19 cellular contexts compared by ENCODE assay signal in genomic region chr1:21237386-21238088, GRCh38. TPM values are rescaled to one million over a fixed set of nuclear protein-coding genes. Genes with fewer than 3 reads are reported as not detected.
DNase-seq lines count a peak whose midpoint lies in the region; ATAC-seq and TF ChIP-seq lines count a peak whose summit lies in the region.
"Had no signal": no experiment of that assay in that cellular context is flagged by ENCODE, and none has a peak within 500 bp of the region (broad histone marks: within the 10 kb centered on the region; RNA-seq: fewer than 3 reads in every experiment).

No MANE protein-coding gene starts in this region.

- H3K9me2 ChIP-seq in PC-9 (ENCODE audit: insufficient read depth), result no peaks in the 10 kb centered on the region

- H3K4me2 ChIP-seq in PC-9, result no peak overlapping the region

- H4K20me1 ChIP-seq in PC-9 (ENCODE audit: insufficient read depth), result no peaks in the 10 kb centered on the region

- H3K9me3 Mint-ChIP-seq in memory B cell, result no peaks in the 10 kb centered on the region
- H3K9me3 Mint-ChIP-seq: IgD-negative memory B cell had no signal

- H3K4me1 ChIP-seq in PC-9 (replicated peaks; ENCODE audit: insufficient read depth) (peaks cover 15% of the 10 kb centered on the region), testis (no peaks in the 10 kb centered on the region)
- H3K4me1 ChIP-seq: parathyroid adenoma had no signal

- POLR2A ChIA-PET in PC-9 (lab: Charles Lee; ENCODE audit: unreplicated experiment), result no interaction called here

- H3K36me3 Mint-ChIP-seq in memory B cell, result peaks cover 17% of the 10 kb centered on the region

- no peaks in the 10 kb centered on the region for H3K4me1 Mint-ChIP-seq in memory B cell
- H3K4me1 Mint-ChIP-seq: IgD-negative memory B cell had no signal

- no TSS peak for BruUV-seq in PC-9 (replicated peaks; lab: Mats Ljungman, UMichigan)

- DNase-seq in PC-9 (no peak), coronary artery (ENCODE audit: low spot score) (no peak), memory B cell (ENCODE audit: low spot score in 2 of 2) (no peak), testis (peak; percentile 80), GF-D8 (lab: John Stamatoyannopoulos, UW) (no peak)
- DNase-seq in stimulated activated CD4-positive, alpha-beta T cell treated with anti-CD3 and anti-CD28 coated beads, Interleukin-4, amount 100 ng/mL, for 24 hours, result no peak
- DNase-seq: activated CD4-positive, alpha-beta T cell treated with anti-CD3 and anti-CD28 coated beads for 4 hours; caudate nucleus; DND-41; foreskin melanocyte; NCI-H1436 treated with DMSO at 0.1 percent for 48 hours; NCI-H69; SHP77 treated with DMSO at 0.1 percent for 48 hours; stimulated activated naive CD8-positive, alpha-beta T cell treated with anti-CD3 and anti-CD28 coated beads, Interleukin-15, Interleukin-2, amounts not matched to agents 100 U/mL and 50 U/mL, for 24 hours; T-helper 1 cell had no signal

- H3K27ac Mint-ChIP-seq in memory B cell, result peak overlapping the region; percentile 21

- no peaks in the 10 kb centered on the region for H3K27me3 ChIP-seq in PC-9 (ENCODE audit: insufficient read depth, low read depth)
- H3K27me3 ChIP-seq in testis, result no peaks in the 10 kb centered on the region
- H3K27me3 ChIP-seq: tibial nerve had no signal

- CTCF ChIA-PET in PC-9 (lab: Charles Lee), result no interaction called here

- H3K79me2 ChIP-seq in PC-9 (ENCODE audit: low read depth), result no peaks in the 10 kb centered on the region
- H3K79me2 ChIP-seq: parathyroid adenoma had no signal

- ATAC-seq in memory B cell (ENCODE audit: low read depth) (no peak), GM19452 (IDR thresholded peaks at IDR 0.05; ENCODE audit: unreplicated experiment) (no peak)
- ATAC-seq: stimulated activated naive CD8-positive, alpha-beta T cell treated with anti-CD3 and anti-CD28 coated beads, Interleukin-15, Interleukin-2, amounts not matched to agents 100 U/mL and 50 U/mL, for 24 hours had no signal

- H3F3A ChIP-seq in PC-9 (ENCODE audit: insufficient read depth, low read depth), result no peaks in the 10 kb centered on the region

- intact Hi-C loops in PC-9 (cut with micrococcal nuclease; ENCODE audit: unreplicated experiment) (loop anchor here (10.0 kb wide), 1 partner anchor 1407 kb away; the partner anchor contains the start of gene C1QC), testis (cut with DNase I; ENCODE audit: low total_unique reads) (no loop called here)

- H3K9me3 ChIP-seq in PC-9 (ENCODE audit: insufficient read depth, low read depth), result no peaks in the 10 kb centered on the region
- no peaks in the 10 kb centered on the region for H3K9me3 ChIP-seq in testis
- H3K9me3 ChIP-seq: tibial nerve had no signal

- H3K27ac ChIP-seq in PC-9 (peak overlapping the region; percentile 41; the same call in 1 of the 2 replicates), coronary artery (peak overlapping the region; percentile 52 to 78), testis (peak overlapping the region; percentile 28 to 58)
- H3K27ac ChIP-seq: parathyroid adenoma, tibial nerve had no signal

- WGBS in testis, 2 donors, result 72 to 75% methylated on average over 12 to 13 of the region's 13 CpGs

- TF ChIP-seq POLR2A in testis (IDR thresholded peaks at IDR 0.05), result no peak

- H3K4me3 Mint-ChIP-seq in memory B cell, result no peak overlapping the region
- H3K4me3 Mint-ChIP-seq: IgD-negative memory B cell had no signal

- no peaks in the 10 kb centered on the region for H3K27me3 Mint-ChIP-seq in memory B cell
- H3K27me3 Mint-ChIP-seq: IgD-negative memory B cell had no signal

- H3K36me3 ChIP-seq in PC-9 (ENCODE audit: low read depth), result no peaks in the 10 kb centered on the region
- H3K36me3 ChIP-seq in testis (ENCODE audit: low read depth, missing control alignments), result no peaks in the 10 kb centered on the region

- no peak overlapping the region for H2AFZ ChIP-seq in PC-9
- H2AFZ ChIP-seq: parathyroid adenoma had no signal

- TF ChIP-seq CTCF in PC-9 (conservative IDR thresholded peaks at IDR 0.05), result no peak
- no peak for TF ChIP-seq CTCF in coronary artery (IDR thresholded peaks at IDR 0.05)
- no peak for TF ChIP-seq CTCF in testis (IDR thresholded peaks at IDR 0.05)

- H3K4me3 ChIP-seq in PC-9 (no peak overlapping the region), coronary artery (no peak overlapping the region), testis (no peak overlapping the region)
- H3K4me3 ChIP-seq: tibial nerve had no signal

RNA-seq across cellular contexts. Expression of gene ECE1, which starts 52.7 kb away (rescaled TPM):
- total RNA-seq in PC-9 (2021), result 80.8 and 82.1 TPM in 2 replicates
- total RNA-seq in testis, result 100 to 1,000 TPM in 1 of 2 donors, 10 to 100 TPM in 1; 96.4 to 101 TPM
- polyA plus RNA-seq in testis (ENCODE audit: insufficient read depth, low read depth, low replicate concordance), result 66.1 TPM
